In genomic region chr9:121720992-121721350, GRCh38 we compare ENCODE assay signal across 13 cellular contexts.
DNase-seq lines count a peak whose midpoint lies in the region; ATAC-seq, FAIRE-seq and TF ChIP-seq lines count a peak whose summit lies in the region.
"Had no signal": no experiment of that assay in that cellular context is flagged by ENCODE, and none has a peak within 500 bp of the region (broad histone marks: within the 10 kb centered on the region; RNA-seq: fewer than 3 reads in every experiment).

No MANE protein-coding gene starts in this region.

- FAIRE-seq in A549 (lab: Jason Lieb, UNC) (no peak), bronchial epithelial cell (lab: Jason Lieb, UNC) (no peak)

- TF ChIP-seq CTCF in A549 (IDR thresholded peaks at IDR 0.05) (no peak), bronchial epithelial cell (IDR thresholded peaks at IDR 0.05; ENCODE audit: insufficient read depth, low read length, severe bottlenecking) (peak; percentile 39), mucosa of descending colon (IDR thresholded peaks at IDR 0.05) (no peak)

- H3K4me3 ChIP-seq in A549 (no peak overlapping the region), bronchial epithelial cell (ENCODE audit: low read depth, low read length) (no peak overlapping the region), mucosa of descending colon (no peak overlapping the region)

- peaks cover 3% of the 10 kb centered on the region for H3K4me1 Mint-ChIP-seq in activated CD8-positive, alpha-beta memory T cell treated with anti-CD3 and anti-CD28 coated beads, Interleukin-2, amount 10 ng/mL, durations not matched to agents 7 days and 5 days
- H3K4me1 Mint-ChIP-seq: memory B cell had no signal

- H3K4me3 Mint-ChIP-seq in activated CD8-positive, alpha-beta memory T cell treated with anti-CD3 and anti-CD28 coated beads, Interleukin-2, amount 10 ng/mL, durations not matched to agents 7 days and 5 days = no peak overlapping the region
- H3K4me3 Mint-ChIP-seq: CD8-positive, alpha-beta T cell; memory B cell; stimulated activated naive CD8-positive, alpha-beta T cell treated with anti-CD3 and anti-CD28 coated beads, Interleukin-15, Interleukin-2, amounts not matched to agents 100 ng/mL and 50 ng/mL, for 24 hours had no signal

- no peak overlapping the region for H3K27ac Mint-ChIP-seq in activated CD8-positive, alpha-beta memory T cell treated with anti-CD3 and anti-CD28 coated beads, Interleukin-2, amount 10 ng/mL, durations not matched to agents 7 days and 5 days
- H3K27ac Mint-ChIP-seq: CD8-positive, alpha-beta T cell; memory B cell; stimulated activated naive CD8-positive, alpha-beta T cell treated with anti-CD3 and anti-CD28 coated beads, Interleukin-15, Interleukin-2, amounts not matched to agents 100 ng/mL and 50 ng/mL, for 24 hours had no signal

- TF ChIP-seq RAD21 in A549 (conservative IDR thresholded peaks at IDR 0.05 in 1 of 2, IDR thresholded peaks at IDR 0.05 in 1 of 2) = 0 out of 5 replicates have a peak, but pooled peaks of 1 of the 2 experiments have one; percentile 7

- H3K4me2 ChIP-seq in A549 = no peak overlapping the region

- H3K36me3 Mint-ChIP-seq in activated CD8-positive, alpha-beta memory T cell treated with anti-CD3 and anti-CD28 coated beads, Interleukin-2, amount 10 ng/mL, durations not matched to agents 7 days and 5 days = no peaks in the 10 kb centered on the region
- H3K36me3 Mint-ChIP-seq: CD8-positive, alpha-beta T cell; memory B cell had no signal

- no peak for TF ChIP-seq EP300 in A549 (IDR thresholded peaks at IDR 0.05)

- 72% methylated on average over 2 of the region's 2 CpGs for WGBS in A549 (ENCODE audit: missing lambda C conversion rate)

- no peaks in the 10 kb centered on the region for H3K9me3 ChIP-seq in A549
- no peaks in the 10 kb centered on the region for H3K9me3 ChIP-seq in mucosa of descending colon

- peaks cover 18% of the 10 kb centered on the region; the same call in 2 of the 3 replicates for H3K4me1 ChIP-seq in A549
- peaks cover 34% of the 10 kb centered on the region for H3K4me1 ChIP-seq in mucosa of descending colon (ENCODE audit: low read depth)

- H3K36me3 ChIP-seq in bronchial epithelial cell (ENCODE audit: control insufficient read depth, insufficient read depth, low read length) (peaks cover 1% of the 10 kb centered on the region), mucosa of descending colon (ENCODE audit: low read depth) (peaks cover 4% of the 10 kb centered on the region)

- no peaks in the 10 kb centered on the region for H3K9me3 Mint-ChIP-seq in activated CD8-positive, alpha-beta memory T cell treated with anti-CD3 and anti-CD28 coated beads, Interleukin-2, amount 10 ng/mL, durations not matched to agents 7 days and 5 days (ENCODE audit: low read depth)
- H3K9me3 Mint-ChIP-seq: CD8-positive, alpha-beta T cell; memory B cell; stimulated activated naive CD8-positive, alpha-beta T cell treated with anti-CD3 and anti-CD28 coated beads, Interleukin-15, Interleukin-2, amounts not matched to agents 100 ng/mL and 50 ng/mL, for 24 hours had no signal

- intact Hi-C loops in mucosa of descending colon (cut with DNase I, micrococcal nuclease) = loop anchor here in 1 of 2 donors (10.0 kb wide), 1 partner anchor 1264 kb away; no protein-coding TSS in a partner anchor

- POLR2A ChIA-PET in A549 (lab: Yijun Ruan, JAX) = no interaction called here

- H3K27ac ChIP-seq in A549 = no peak overlapping the region

- peaks cover 4% of the 10 kb centered on the region for H3K27me3 Mint-ChIP-seq in activated CD8-positive, alpha-beta memory T cell treated with anti-CD3 and anti-CD28 coated beads, Interleukin-2, amount 10 ng/mL, durations not matched to agents 7 days and 5 days
- H3K27me3 Mint-ChIP-seq: stimulated activated naive CD8-positive, alpha-beta T cell treated with anti-CD3 and anti-CD28 coated beads, Interleukin-15, Interleukin-2, amounts not matched to agents 100 ng/mL and 50 ng/mL, for 24 hours had no signal

- H3K27me3 ChIP-seq in bronchial epithelial cell (ENCODE audit: control insufficient read depth, insufficient read depth, low read length) = no peaks in the 10 kb centered on the region

- no peak for TF ChIP-seq POLR2A in A549 (IDR thresholded peaks at IDR 0.05; ENCODE audit: low read length)

- CTCF ChIA-PET in A549 (lab: Yijun Ruan, JAX) = interaction anchor here (0.8 to 2.8 kb wide), 9 partner anchors 8 to 141 kb away, joined by 3 to 9 read pairs (median 4); no protein-coding TSS in a partner anchor
- CTCF ChIA-PET in activated CD8-positive, alpha-beta memory T cell treated with anti-CD3 and anti-CD28 coated beads, Interleukin-2, amount 10 ng/mL, durations not matched to agents 7 days and 5 days (lab: Charles Lee) = interaction anchor here (0.9 to 1.2 kb wide), 2 partner anchors 12 to 170 kb away, joined by 3 to 6 read pairs; no protein-coding TSS in a partner anchor

- DNase-seq in A549 (ENCODE audit: low read depth in 1 of 2, low spot score in 1 of 2) (peak in 1 of 2 experiments; percentile 52), HT-29 (ENCODE audit: low spot score) (peak; percentile 32), bronchial epithelial cell (ENCODE audit: low read depth) (no peak), mucosa of descending colon (peak in 1 of 3 donors; percentile 34)
- DNase-seq in stimulated activated naive CD4-positive, alpha-beta T cell (lab: John Stamatoyannopoulos, UW) = no peak
- no peak for DNase-seq in activated CD8-positive, alpha-beta memory T cell treated with anti-CD3 and anti-CD28 coated beads, Interleukin-2, amount 10 ng/mL, durations not matched to agents 7 days and 5 days
- DNase-seq: activated naive CD4-positive, alpha-beta T cell treated with anti-CD3 and anti-CD28 coated beads, Interleukin-2, amount 50 U/mL, for 16 hours; CD8-positive, alpha-beta T cell; erythroblast had no signal

- ATAC-seq in A549 (peak; percentile 64 to 75; a peak in 5 of 6 replicates), mucosa of descending colon (peak; percentile 49), HG02938 (IDR thresholded peaks at IDR 0.05; ENCODE audit: unreplicated experiment) (no peak), GM21526 (IDR thresholded peaks at IDR 0.05; ENCODE audit: low FRiP score, unreplicated experiment) (no peak)
- ATAC-seq in activated CD8-positive, alpha-beta memory T cell treated with anti-CD3 and anti-CD28 coated beads, Interleukin-2, amount 10 ng/mL, durations not matched to agents 7 days and 5 days = no peak
- ATAC-seq: CD8-positive, alpha-beta T cell had no signal

TF ChIP-seq in A549, 52 proteins besides CTCF, POLR2A, EP300 and RAD21:
- TF ChIP-seq FOXS1 (CRISPR knock-in tag; IDR thresholded peaks at IDR 0.05) = no peak
- no peak for TF ChIP-seq USF2 (IDR thresholded peaks at IDR 0.05)
- no peak for TF ChIP-seq HOXB13 (CRISPR knock-in tag; IDR thresholded peaks at IDR 0.05; ENCODE audit: low read depth)
- no peak for TF ChIP-seq ZFP36 (IDR thresholded peaks at IDR 0.05; ENCODE audit: borderline replicate concordance, partially characterized antibody)
- no peak for TF ChIP-seq BHLHE40 (IDR thresholded peaks at IDR 0.05; ENCODE audit: low read depth, low read length)
- TF ChIP-seq TP53 (CRISPR knock-in tag; IDR thresholded peaks at IDR 0.05) = no peak

Comparison
In these comparisons a context has a peak if more than half of its experiments do, and no peak if none do; other contexts are left out.
1. ATAC-seq: peak in A549 (2 of 2) and mucosa of descending colon (single experiment); none in HG02938 (single experiment), GM21526 (single experiment) and activated CD8-positive, alpha-beta memory T cell treated with anti-CD3 and anti-CD28 coated beads, Interleukin-2, amount 10 ng/mL, durations not matched to agents 7 days and 5 days (single experiment).